11 cellular contexts compared by ENCODE assay signal in genomic region chr11:73386026-73386425, GRCh38. TPM values are rescaled to one million over a fixed set of nuclear protein-coding genes. Genes with fewer than 3 reads are reported as not detected.
DNase-seq lines count a peak whose midpoint lies in the region; ATAC-seq and TF ChIP-seq lines count a peak whose summit lies in the region.
"Had no signal": no experiment of that assay in that cellular context is flagged by ENCODE, and none has a peak within 500 bp of the region (broad histone marks: within the 10 kb centered on the region; RNA-seq: fewer than 3 reads in every experiment).

No MANE protein-coding gene starts in this region.

- TF ChIP-seq CTCF in Panc1 (IDR thresholded peaks at IDR 0.05) = no peak

- H3K4me3 ChIP-seq in Panc1 (ENCODE audit: low read depth in 2 of 2, low read length in 2 of 2) = no peak overlapping the region

- H3K27me3 ChIP-seq in Panc1 (ENCODE audit: control insufficient read depth, insufficient read depth, low read length) = no peaks in the 10 kb centered on the region

- H3K9me3 ChIP-seq in Panc1 (ENCODE audit: control insufficient read depth, insufficient read depth, low read depth, low read length) = no peaks in the 10 kb centered on the region

- H3K27ac Mint-ChIP-seq in activated CD4-positive, alpha-beta memory T cell treated with anti-CD3 and anti-CD28 coated beads, Interleukin-2, amount 10 ng/mL, durations not matched to agents 7 days and 5 days = peak overlapping the region; percentile 81
- H3K27ac Mint-ChIP-seq in activated CD4-positive, alpha-beta memory T cell treated with anti-CD3 and anti-CD28 coated beads for 36 hours = no peak overlapping the region

- ATAC-seq in Panc1 = no peak
- ATAC-seq in Right ventricle myocardium superior (ENCODE audit: poor library complexity) = peak; percentile 35
- ATAC-seq: activated T-cell treated with anti-CD3 and anti-CD28 coated beads, Interleukin-2, amount 50 U/mL, for 4 hours had no signal

- no peak for DNase-seq in activated CD4-positive, alpha-beta memory T cell treated with anti-CD3 and anti-CD28 coated beads, Interleukin-2, amount 10 ng/mL, durations not matched to agents 7 days and 5 days
- DNase-seq in activated CD4-positive, alpha-beta memory T cell treated with anti-CD3 and anti-CD28 coated beads for 36 hours = no peak
- no peak for DNase-seq in Panc1 (ENCODE audit: low read depth, low spot score)
- DNase-seq in Right ventricle myocardium superior = peak; percentile 71
- peak in 1 of 49 donors; percentile 25 for DNase-seq in substantia nigra (lab: John Stamatoyannopoulos, UW)
- DNase-seq in hepatic stellate cell (ENCODE audit: low spot score) = no peak
- DNase-seq in posterior vena cava (ENCODE audit: low spot score) = no peak
- no peak for DNase-seq in COR-L47 (lab: John Stamatoyannopoulos, UW)
- DNase-seq: activated T-cell treated with anti-CD3 and anti-CD28 coated beads, Interleukin-2, amount 50 U/mL, for 4 hours; foreskin melanocyte; NCI-H2081 treated with DMSO at 0.1 percent for 48 hours had no signal

- in situ Hi-C loops in Panc1 (cut with HindIII; ENCODE audit: low pct_unique_long_range_greater_than_20kb, low sequenced_read_pairs) = no loop called here

- peaks cover 16% of the 10 kb centered on the region for H3K36me3 Mint-ChIP-seq in activated CD4-positive, alpha-beta memory T cell treated with anti-CD3 and anti-CD28 coated beads, Interleukin-2, amount 10 ng/mL, durations not matched to agents 7 days and 5 days (ENCODE audit: low read depth)
- H3K36me3 Mint-ChIP-seq in activated CD4-positive, alpha-beta memory T cell treated with anti-CD3 and anti-CD28 coated beads for 36 hours = no peaks in the 10 kb centered on the region

- peaks cover 66% of the 10 kb centered on the region for H3K4me1 Mint-ChIP-seq in activated CD4-positive, alpha-beta memory T cell treated with anti-CD3 and anti-CD28 coated beads, Interleukin-2, amount 10 ng/mL, durations not matched to agents 7 days and 5 days
- H3K4me1 Mint-ChIP-seq in activated CD4-positive, alpha-beta memory T cell treated with anti-CD3 and anti-CD28 coated beads for 36 hours (ENCODE audit: low read depth) = peaks cover 54% of the 10 kb centered on the region

- no peaks in the 10 kb centered on the region for H3K36me3 ChIP-seq in Panc1 (ENCODE audit: control insufficient read depth, insufficient read depth, low read length)

- intact Hi-C loops in activated CD4-positive, alpha-beta memory T cell treated with anti-CD3 and anti-CD28 coated beads for 36 hours (cut with micrococcal nuclease) = no loop called here
- intact Hi-C loops in Panc1 (cut with micrococcal nuclease; ENCODE audit: unreplicated experiment) = no loop called here
- intact Hi-C loops in Right ventricle myocardium superior (cut with DNase I) = no loop called here
- intact Hi-C loops in posterior vena cava (cut with DNase I) = no loop called here

- CTCF ChIA-PET in activated CD4-positive, alpha-beta memory T cell treated with anti-CD3 and anti-CD28 coated beads, Interleukin-2, amount 10 ng/mL, durations not matched to agents 7 days and 5 days (lab: Charles Lee) = interaction anchor here (4.1 kb wide), 1 partner anchor 34 kb away, joined by 35 read pairs; no protein-coding TSS in a partner anchor
- CTCF ChIA-PET in activated CD4-positive, alpha-beta memory T cell treated with anti-CD3 and anti-CD28 coated beads for 36 hours (lab: Charles Lee) = interaction anchor here (1.0 to 3.8 kb wide), 2 partner anchors 35 to 91 kb away, joined by 3 to 29 read pairs; no protein-coding TSS in a partner anchor
- CTCF ChIA-PET in Panc1 (lab: Charles Lee) = no interaction called here

- no TSS peak for BruUV-seq in Panc1 (replicated peaks; lab: Mats Ljungman, UMichigan)

- H3K9me3 Mint-ChIP-seq in activated CD4-positive, alpha-beta memory T cell treated with anti-CD3 and anti-CD28 coated beads, Interleukin-2, amount 10 ng/mL, durations not matched to agents 7 days and 5 days = no peaks in the 10 kb centered on the region
- no peaks in the 10 kb centered on the region for H3K9me3 Mint-ChIP-seq in activated CD4-positive, alpha-beta memory T cell treated with anti-CD3 and anti-CD28 coated beads for 36 hours
- H3K9me3 Mint-ChIP-seq: activated T-cell treated with anti-CD3 and anti-CD28 coated beads, Interleukin-2, amount 50 U/mL, for 4 hours had no signal

- H3K27me3 Mint-ChIP-seq in activated CD4-positive, alpha-beta memory T cell treated with anti-CD3 and anti-CD28 coated beads, Interleukin-2, amount 10 ng/mL, durations not matched to agents 7 days and 5 days = no peaks in the 10 kb centered on the region
- H3K27me3 Mint-ChIP-seq in activated CD4-positive, alpha-beta memory T cell treated with anti-CD3 and anti-CD28 coated beads for 36 hours = no peaks in the 10 kb centered on the region

- H3K27ac ChIP-seq in Panc1 (ENCODE audit: low read length) = 0 out of 2 replicates have a peak overlapping the region, but pooled peaks have one; percentile 40
- H3K27ac ChIP-seq in substantia nigra (ENCODE audit: low read depth, low read length, poor library complexity, severe bottlenecking) = peak overlapping the region; percentile 65

- no peak overlapping the region for H3K4me3 Mint-ChIP-seq in activated CD4-positive, alpha-beta memory T cell treated with anti-CD3 and anti-CD28 coated beads, Interleukin-2, amount 10 ng/mL, durations not matched to agents 7 days and 5 days
- H3K4me3 Mint-ChIP-seq in activated CD4-positive, alpha-beta memory T cell treated with anti-CD3 and anti-CD28 coated beads for 36 hours = no peak overlapping the region

- peaks cover 41% of the 10 kb centered on the region for H3K4me1 ChIP-seq in Panc1 (ENCODE audit: control insufficient read depth, insufficient read depth, low read length)

- POLR2A ChIA-PET in activated CD4-positive, alpha-beta memory T cell treated with anti-CD3 and anti-CD28 coated beads, Interleukin-2, amount 10 ng/mL, durations not matched to agents 7 days and 5 days (lab: Charles Lee) = interaction anchor here (1.3 to 1.4 kb wide), 2 partner anchors 21 to 29 kb away, joined by 3 to 6 read pairs; no protein-coding TSS in a partner anchor
- POLR2A ChIA-PET in activated CD4-positive, alpha-beta memory T cell treated with anti-CD3 and anti-CD28 coated beads for 36 hours (lab: Charles Lee) = no interaction called here
- POLR2A ChIA-PET in Panc1 (lab: Charles Lee) = interaction anchor here (0.6 kb wide), 1 partner anchor 7 kb away, joined by 3 read pairs; no protein-coding TSS in a partner anchor

RNA-seq across cellular contexts. Expression of gene RELT, which starts 9.8 kb away (rescaled TPM):
- 10 to 100 TPM; 26.0 to 27.3 TPM for total RNA-seq in activated CD4-positive, alpha-beta memory T cell treated with anti-CD3 and anti-CD28 coated beads, Interleukin-2, amount 10 ng/mL, durations not matched to agents 7 days and 5 days
- 10 to 100 TPM; 18.5 to 18.9 TPM for total RNA-seq in activated CD4-positive, alpha-beta memory T cell treated with anti-CD3 and anti-CD28 coated beads for 36 hours
- total RNA-seq in Panc1 (2021; ENCODE audit: unreplicated experiment) (11.3 TPM), Right ventricle myocardium superior (1.3 TPM), posterior vena cava (10 to 100 TPM in 1 of 2 donors, 1 to 10 TPM in 1; 6.3 to 10.8 TPM)
- 5.9 TPM for polyA plus RNA-seq in Panc1 (2012; ENCODE audit: insufficient read length)
